Comparison of ENCODE assay signal across 1 cellular context in the genomic region with DNA sequence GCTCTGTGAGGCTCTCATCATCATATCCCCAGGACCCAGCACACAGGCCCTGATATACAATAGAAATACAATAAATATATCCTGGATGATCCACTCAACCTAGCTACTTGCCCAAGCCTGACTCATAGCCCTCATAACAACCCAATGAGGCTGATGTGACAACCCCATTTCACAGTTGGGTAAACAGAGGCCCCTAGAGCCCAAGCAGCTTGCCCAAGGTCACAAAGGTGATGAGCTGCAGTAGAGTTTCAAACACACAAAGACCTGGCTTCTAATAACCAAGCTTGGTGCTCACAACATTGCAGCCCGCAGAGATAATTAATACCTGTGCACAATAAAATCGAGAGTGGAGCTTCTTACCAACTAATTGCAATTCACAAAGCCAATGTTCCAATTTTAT.
TF ChIP-seq lines count a peak whose summit lies in the region.

No MANE protein-coding gene starts in this region.

TF ChIP-seq in GM12878, 131 proteins besides CTCF, POLR2A, EP300 and RAD21:
- TF ChIP-seq PAX5 (IDR thresholded peaks at IDR 0.05; ENCODE audit: borderline replicate concordance, low read depth, low read length) (peak; percentile 58; the same call in 1 of the 2 replicates), NR2F1 (conservative IDR thresholded peaks at IDR 0.05) (peak; percentile 95), IRF4 (IDR thresholded peaks at IDR 0.05; ENCODE audit: low read depth, low read length) (no peak), ZBED1 (IDR thresholded peaks at IDR 0.05; ENCODE audit: borderline replicate concordance) (no peak), ZNF217 (IDR thresholded peaks at IDR 0.05) (peak; percentile 76), DPF2 (IDR thresholded peaks at IDR 0.05) (no peak), ZNF24 (IDR thresholded peaks at IDR 0.05) (0 out of 2 replicates have a peak, but pooled peaks have one; percentile 53), MTA2 (IDR thresholded peaks at IDR 0.05; ENCODE audit: low read depth) (peak; percentile 48; the same call in 1 of the 2 replicates), NFIC (IDR thresholded peaks at IDR 0.05; ENCODE audit: low read depth, low read length) (no peak), ZSCAN29 (IDR thresholded peaks at IDR 0.05) (0 out of 2 replicates have a peak, but pooled peaks have one; percentile 20), ESRRA (IDR thresholded peaks at IDR 0.05; ENCODE audit: low read length) (peak; percentile 86; the same call in 1 of the 2 replicates), TARDBP (IDR thresholded peaks at IDR 0.05; ENCODE audit: borderline replicate concordance) (no peak), SMARCA5 (IDR thresholded peaks at IDR 0.05) (peak; percentile 85)
- TF ChIP-seq, protein P1, sequence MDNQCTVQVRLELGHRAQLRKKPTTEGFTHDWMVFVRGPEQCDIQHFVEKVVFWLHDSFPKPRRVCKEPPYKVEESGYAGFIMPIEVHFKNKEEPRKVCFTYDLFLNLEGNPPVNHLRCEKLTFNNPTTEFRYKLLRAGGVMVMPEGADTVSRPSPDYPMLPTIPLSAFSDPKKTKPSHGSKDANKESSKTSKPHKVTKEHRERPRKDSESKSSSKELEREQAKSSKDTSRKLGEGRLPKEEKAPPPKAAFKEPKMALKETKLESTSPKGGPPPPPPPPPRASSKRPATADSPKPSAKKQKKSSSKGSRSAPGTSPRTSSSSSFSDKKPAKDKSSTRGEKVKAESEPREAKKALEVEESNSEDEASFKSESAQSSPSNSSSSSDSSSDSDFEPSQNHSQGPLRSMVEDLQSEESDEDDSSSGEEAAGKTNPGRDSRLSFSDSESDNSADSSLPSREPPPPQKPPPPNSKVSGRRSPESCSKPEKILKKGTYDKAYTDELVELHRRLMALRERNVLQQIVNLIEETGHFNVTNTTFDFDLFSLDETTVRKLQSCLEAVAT (IDR thresholded peaks at IDR 0.05), result no peak
- TF ChIP-seq, protein P2, sequence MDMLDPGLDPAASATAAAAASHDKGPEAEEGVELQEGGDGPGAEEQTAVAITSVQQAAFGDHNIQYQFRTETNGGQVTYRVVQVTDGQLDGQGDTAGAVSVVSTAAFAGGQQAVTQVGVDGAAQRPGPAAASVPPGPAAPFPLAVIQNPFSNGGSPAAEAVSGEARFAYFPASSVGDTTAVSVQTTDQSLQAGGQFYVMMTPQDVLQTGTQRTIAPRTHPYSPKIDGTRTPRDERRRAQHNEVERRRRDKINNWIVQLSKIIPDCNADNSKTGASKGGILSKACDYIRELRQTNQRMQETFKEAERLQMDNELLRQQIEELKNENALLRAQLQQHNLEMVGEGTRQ (IDR thresholded peaks at IDR 0.05; ENCODE audit: borderline replicate concordance, low read depth, low read length), result no peak
